Comparison of ENCODE assay signal across 8 cellular contexts in the genomic region with DNA sequence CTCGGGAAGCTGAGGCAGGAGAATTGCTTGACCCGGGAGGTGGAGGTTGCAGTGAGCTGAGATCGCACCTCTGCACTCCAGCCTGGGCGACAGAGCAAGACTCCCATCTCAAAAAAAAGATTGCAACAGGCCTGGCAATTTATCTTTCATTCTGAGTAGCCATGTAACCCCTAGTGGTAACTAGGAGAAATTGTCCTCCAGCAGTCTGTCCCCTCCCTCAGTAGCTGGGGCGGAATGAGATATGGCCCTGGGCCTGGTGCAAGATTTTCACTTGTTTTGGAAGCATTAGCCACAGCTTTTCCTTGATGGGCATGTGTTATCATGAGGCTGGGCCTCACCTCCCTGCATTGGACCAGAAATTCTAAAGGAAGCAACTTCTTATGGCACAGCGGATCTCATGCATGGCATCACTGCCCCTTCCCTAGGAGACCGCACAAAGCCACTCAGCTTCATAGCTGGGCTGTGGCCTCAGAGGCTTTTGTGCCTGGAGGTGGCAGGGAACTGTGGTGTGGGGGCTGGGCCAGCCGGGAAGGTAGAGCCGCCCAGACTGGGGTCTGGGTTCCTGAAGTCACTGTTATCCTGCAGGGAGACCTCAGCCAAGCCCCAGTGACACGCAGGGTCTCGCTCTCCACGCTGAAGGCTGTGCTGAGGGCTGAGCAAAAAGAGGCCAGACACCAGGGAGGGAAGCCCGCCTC. TPM values are rescaled to one million over a fixed set of nuclear protein-coding genes. Genes with fewer than 3 reads are reported as not detected.
DNase-seq lines count a peak whose midpoint lies in the region; ATAC-seq and TF ChIP-seq lines count a peak whose summit lies in the region.

No MANE protein-coding gene starts in this region.

- peak; percentile 59 for TF ChIP-seq CTCF in DND-41 (IDR thresholded peaks at IDR 0.05; ENCODE audit: borderline replicate concordance, extremely low read depth, low read length, poor library complexity, severe bottlenecking)

- no peaks in the 10 kb centered on the region for H3K27me3 ChIP-seq in DND-41 (ENCODE audit: insufficient read depth, low read length, poor library complexity)

- no peak overlapping the region for H3K4me2 ChIP-seq in DND-41 (ENCODE audit: insufficient read depth, low read length)

- peak; percentile 24 for DNase-seq in DND-41
- peak; percentile 50 for DNase-seq in amniotic epithelial cell (ENCODE audit: low read depth)
- no peak for DNase-seq in left colon
- DNase-seq in NK-92 (lab: John Stamatoyannopoulos, UW; ENCODE audit: unreplicated experiment): no peak
- no peak for DNase-seq in globus pallidus (ENCODE audit: low spot score)

- H3K9ac ChIP-seq in DND-41 (ENCODE audit: low read depth, low read length): no peak overlapping the region

- H3K9me3 ChIP-seq in DND-41 (ENCODE audit: insufficient read depth, low read length, severe bottlenecking): no peaks in the 10 kb centered on the region

- no peaks in the 10 kb centered on the region for H3K36me3 ChIP-seq in DND-41 (ENCODE audit: insufficient read depth, low read length)

- no peak overlapping the region for H2AFZ ChIP-seq in DND-41 (ENCODE audit: low read depth, low read length)

- intact Hi-C loops in left colon (cut with DNase I, micrococcal nuclease): no loop called here

- peaks cover 13% of the 10 kb centered on the region for H4K20me1 ChIP-seq in DND-41 (ENCODE audit: insufficient read depth, low read length)

- peak; percentile 36 for TF ChIP-seq RAD21 in Ishikawa (IDR thresholded peaks at IDR 0.05; ENCODE audit: low read depth)

- ATAC-seq in DND-41 (ENCODE audit: insufficient read depth, low read depth): peak; percentile 70
- peak; percentile 68 for ATAC-seq in left colon
- no peak for ATAC-seq in GM19467 (IDR thresholded peaks at IDR 0.05; ENCODE audit: unreplicated experiment)
- no peak for ATAC-seq in GM21526 (IDR thresholded peaks at IDR 0.05; ENCODE audit: low FRiP score, unreplicated experiment)

- H3K79me2 ChIP-seq in DND-41 (ENCODE audit: insufficient read depth, low read length): no peaks in the 10 kb centered on the region

- no peak overlapping the region for H3K4me3 ChIP-seq in DND-41 (ENCODE audit: low read depth in 1 of 2, low read length in 2 of 2)

- no peak overlapping the region for H3K27ac ChIP-seq in DND-41 (ENCODE audit: low read length)

- TF ChIP-seq EP300 in Ishikawa (IDR thresholded peaks at IDR 0.05; ENCODE audit: borderline replicate concordance): no peak

- no peaks in the 10 kb centered on the region for H3K4me1 ChIP-seq in DND-41 (ENCODE audit: insufficient read depth, low read length)

TF ChIP-seq in Ishikawa, 13 proteins besides CTCF, POLR2A, EP300 and RAD21:
- TF ChIP-seq, protein P1, sequence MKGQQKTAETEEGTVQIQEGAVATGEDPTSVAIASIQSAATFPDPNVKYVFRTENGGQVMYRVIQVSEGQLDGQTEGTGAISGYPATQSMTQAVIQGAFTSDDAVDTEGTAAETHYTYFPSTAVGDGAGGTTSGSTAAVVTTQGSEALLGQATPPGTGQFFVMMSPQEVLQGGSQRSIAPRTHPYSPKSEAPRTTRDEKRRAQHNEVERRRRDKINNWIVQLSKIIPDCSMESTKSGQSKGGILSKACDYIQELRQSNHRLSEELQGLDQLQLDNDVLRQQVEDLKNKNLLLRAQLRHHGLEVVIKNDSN (IDR thresholded peaks at IDR 0.05): no peak
- TF ChIP-seq TEAD4 (IDR thresholded peaks at IDR 0.05) (no peak), CREB1 (IDR thresholded peaks at IDR 0.05; ENCODE audit: low read depth) (no peak), FOXM1 (IDR thresholded peaks at IDR 0.05; ENCODE audit: borderline replicate concordance, low read depth) (no peak), TAF1 (IDR thresholded peaks at IDR 0.05; ENCODE audit: low read depth) (no peak), CEBPB (IDR thresholded peaks at IDR 0.05) (no peak), TCF12 (IDR thresholded peaks at IDR 0.05; ENCODE audit: low read depth) (no peak), YY1 (IDR thresholded peaks at IDR 0.05; ENCODE audit: low read depth) (no peak), ZBTB7A (IDR thresholded peaks at IDR 0.05; ENCODE audit: low read depth) (no peak), EGR1 (IDR thresholded peaks at IDR 0.05) (no peak), NFIC (IDR thresholded peaks at IDR 0.05) (no peak)
- TF ChIP-seq, protein P2, sequence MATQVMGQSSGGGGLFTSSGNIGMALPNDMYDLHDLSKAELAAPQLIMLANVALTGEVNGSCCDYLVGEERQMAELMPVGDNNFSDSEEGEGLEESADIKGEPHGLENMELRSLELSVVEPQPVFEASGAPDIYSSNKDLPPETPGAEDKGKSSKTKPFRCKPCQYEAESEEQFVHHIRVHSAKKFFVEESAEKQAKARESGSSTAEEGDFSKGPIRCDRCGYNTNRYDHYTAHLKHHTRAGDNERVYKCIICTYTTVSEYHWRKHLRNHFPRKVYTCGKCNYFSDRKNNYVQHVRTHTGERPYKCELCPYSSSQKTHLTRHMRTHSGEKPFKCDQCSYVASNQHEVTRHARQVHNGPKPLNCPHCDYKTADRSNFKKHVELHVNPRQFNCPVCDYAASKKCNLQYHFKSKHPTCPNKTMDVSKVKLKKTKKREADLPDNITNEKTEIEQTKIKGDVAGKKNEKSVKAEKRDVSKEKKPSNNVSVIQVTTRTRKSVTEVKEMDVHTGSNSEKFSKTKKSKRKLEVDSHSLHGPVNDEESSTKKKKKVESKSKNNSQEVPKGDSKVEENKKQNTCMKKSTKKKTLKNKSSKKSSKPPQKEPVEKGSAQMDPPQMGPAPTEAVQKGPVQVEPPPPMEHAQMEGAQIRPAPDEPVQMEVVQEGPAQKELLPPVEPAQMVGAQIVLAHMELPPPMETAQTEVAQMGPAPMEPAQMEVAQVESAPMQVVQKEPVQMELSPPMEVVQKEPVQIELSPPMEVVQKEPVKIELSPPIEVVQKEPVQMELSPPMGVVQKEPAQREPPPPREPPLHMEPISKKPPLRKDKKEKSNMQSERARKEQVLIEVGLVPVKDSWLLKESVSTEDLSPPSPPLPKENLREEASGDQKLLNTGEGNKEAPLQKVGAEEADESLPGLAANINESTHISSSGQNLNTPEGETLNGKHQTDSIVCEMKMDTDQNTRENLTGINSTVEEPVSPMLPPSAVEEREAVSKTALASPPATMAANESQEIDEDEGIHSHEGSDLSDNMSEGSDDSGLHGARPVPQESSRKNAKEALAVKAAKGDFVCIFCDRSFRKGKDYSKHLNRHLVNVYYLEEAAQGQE (IDR thresholded peaks at IDR 0.05; ENCODE audit: low read depth): no peak
- TF ChIP-seq, protein P3, sequence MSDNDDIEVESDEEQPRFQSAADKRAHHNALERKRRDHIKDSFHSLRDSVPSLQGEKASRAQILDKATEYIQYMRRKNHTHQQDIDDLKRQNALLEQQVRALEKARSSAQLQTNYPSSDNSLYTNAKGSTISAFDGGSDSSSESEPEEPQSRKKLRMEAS (IDR thresholded peaks at IDR 0.05): no peak

RNA-seq across cellular contexts. Expression of a gene that starts 13.4 kb away (rescaled TPM):
- 1 to 10 TPM; 3.1 to 5.6 TPM for total RNA-seq in left colon

RNA-seq across cellular contexts. Expression of a gene that starts 25.9 kb away (rescaled TPM):
- 10 to 100 TPM; 28.5 to 30.7 TPM for total RNA-seq in left colon

RNA-seq across cellular contexts. Expression of a gene that starts 44.7 kb away (rescaled TPM):
- 10 to 100 TPM; 74.2 to 75.8 TPM for total RNA-seq in left colon

Comparison
In these comparisons a context has a peak if more than half of its experiments do, and no peak if none do; other contexts are left out.
1. ATAC-seq: peak in DND-41 (single experiment) and left colon (single experiment); none in GM19467 (single experiment) and GM21526 (single experiment).
2. DNase-seq: peak in DND-41 (single experiment) and amniotic epithelial cell (single experiment); none in left colon (0 of 2), NK-92 (single experiment) and globus pallidus (single experiment).